In genomic region chr1:170518185-170518834, GRCh38 we compare ENCODE assay signal across 19 cellular contexts. TPM values are rescaled to one million over a fixed set of nuclear protein-coding genes. Genes with fewer than 3 reads are reported as not detected.
DNase-seq lines count a peak whose midpoint lies in the region; ATAC-seq and TF ChIP-seq lines count a peak whose summit lies in the region.
"Had no signal": no experiment of that assay in that cellular context is flagged by ENCODE, and none has a peak within 500 bp of the region (broad histone marks: within the 10 kb centered on the region; RNA-seq: fewer than 3 reads in every experiment).

No MANE protein-coding gene starts in this region.

- TF ChIP-seq CTCF in SK-N-SH (IDR thresholded peaks at IDR 0.05) (no peak), mucosa of descending colon (IDR thresholded peaks at IDR 0.05) (no peak)

- H3F3A ChIP-seq in SK-N-SH (replicated peaks; ENCODE audit: insufficient read depth), result peaks cover 14% of the 10 kb centered on the region

- no peak overlapping the region for H3K4me2 ChIP-seq in SK-N-SH
- H3K4me2 ChIP-seq: A549, GM23338 had no signal

- no peak overlapping the region for H3K9ac ChIP-seq in SK-N-SH

- H3K79me2 ChIP-seq in SK-N-SH (ENCODE audit: insufficient read depth), result no peaks in the 10 kb centered on the region

- TF ChIP-seq EP300 in SK-N-SH (IDR thresholded peaks at IDR 0.05; ENCODE audit: borderline replicate concordance in 1 of 2, low read depth in 1 of 2, low read length in 1 of 2), result no peak

- WGBS in SK-N-SH (ENCODE audit: low lambda C conversion rate), result 51% methylated on average over 4 of the region's 4 CpGs

- H3K9me2 ChIP-seq in SK-N-SH, result no peaks in the 10 kb centered on the region

- H3K27me3 ChIP-seq in SK-N-SH (ENCODE audit: insufficient read depth), result no peaks in the 10 kb centered on the region

- H3K27ac ChIP-seq in SK-N-SH (ENCODE audit: low read depth in 2 of 2, low read length in 1 of 2), result no peak overlapping the region
- H3K27ac ChIP-seq: 22Rv1, A549, C4-2B had no signal

- peaks cover 0 to 16% of the 10 kb centered on the region in 2 experiments; a peak in 2 of 4 replicates for H3K4me1 ChIP-seq in SK-N-SH (ENCODE audit: control insufficient read depth in 1 of 2, insufficient read depth in 2 of 2, low read depth in 1 of 2, low read length in 1 of 2)
- no peaks in the 10 kb centered on the region for H3K4me1 ChIP-seq in mucosa of descending colon (ENCODE audit: low read depth)
- H3K4me1 ChIP-seq: A549, Caco-2 had no signal

- H3K9me3 ChIP-seq in SK-N-SH, result no peaks in the 10 kb centered on the region
- no peaks in the 10 kb centered on the region for H3K9me3 ChIP-seq in mucosa of descending colon
- H3K9me3 ChIP-seq: A549, Caco-2 had no signal

- intact Hi-C loops in mucosa of descending colon (cut with DNase I, micrococcal nuclease), result no loop called here

- CTCF ChIA-PET in SK-N-SH (lab: Yijun Ruan, JAX), result interaction anchor here (0.7 kb wide), 1 partner anchor 26 kb away, joined by 3 read pairs; no protein-coding TSS in a partner anchor

- DNase-seq in SK-N-SH (no peak), astrocyte of the hippocampus (ENCODE audit: low read depth, low spot score) (peak; percentile 60), mucosa of descending colon (peak in 1 of 3 donors; percentile 13), H4 (ENCODE audit: low spot score) (no peak)
- DNase-seq: AML-193; Caco-2; CD4-positive, alpha-beta T cell; DMS153; DMS79; GF-D8; H9; KBM-7 had no signal

- H3K36me3 ChIP-seq in SK-N-SH (replicated peaks in 1 of 2; ENCODE audit: control insufficient read depth in 1 of 2, insufficient read depth in 2 of 2, low read length in 1 of 2) (no peaks in the 10 kb centered on the region), mucosa of descending colon (ENCODE audit: low read depth) (no peaks in the 10 kb centered on the region)

- H4K20me1 ChIP-seq in SK-N-SH (ENCODE audit: insufficient read depth), result no peaks in the 10 kb centered on the region

- POLR2A ChIA-PET in SK-N-SH (lab: Yijun Ruan, JAX), result no interaction called here

- ATAC-seq in SK-N-SH treated with all-trans-retinoic acid at 6 μM for 48 hours, result no peak
- peak; percentile 70 for ATAC-seq in mucosa of descending colon
- ATAC-seq in GM19397 (IDR thresholded peaks at IDR 0.05; ENCODE audit: unreplicated experiment), result no peak
- no peak for ATAC-seq in GM21367 (IDR thresholded peaks at IDR 0.05; ENCODE audit: unreplicated experiment)
- ATAC-seq: A549, GM23338 had no signal

- H3K4me3 ChIP-seq in SK-N-SH (ENCODE audit: low read depth in 2 of 2, low read length in 1 of 2), result no peak overlapping the region
- H3K4me3 ChIP-seq in mucosa of descending colon, result no peak overlapping the region
- H3K4me3 ChIP-seq: A549, GM23338 had no signal

- TF ChIP-seq RAD21 in SK-N-SH (IDR thresholded peaks at IDR 0.05; ENCODE audit: low read length), result no peak

- H2AFZ ChIP-seq in SK-N-SH (ENCODE audit: low read depth), result 0 out of 2 replicates have a peak overlapping the region, but pooled peaks have one; percentile 58
- H2AFZ ChIP-seq: GM23338 had no signal

TF ChIP-seq in SK-N-SH, 30 proteins besides CTCF, POLR2A, EP300 and RAD21 (continues in another document):
- TF ChIP-seq SMC3 (IDR thresholded peaks at IDR 0.05; ENCODE audit: low read depth, low read length), result no peak
- TF ChIP-seq NRF1 (IDR thresholded peaks at IDR 0.05; ENCODE audit: low read depth, low read length), result no peak
- no peak for TF ChIP-seq ZBTB33 (IDR thresholded peaks at IDR 0.05; ENCODE audit: borderline replicate concordance, low read depth)
- TF ChIP-seq FOSL2 (IDR thresholded peaks at IDR 0.05; ENCODE audit: borderline replicate concordance, low read depth), result no peak
- no peak for TF ChIP-seq EZH2phosphoT487 (IDR thresholded peaks at IDR 0.05; ENCODE audit: borderline replicate concordance, low read depth)
- TF ChIP-seq PBX3 (IDR thresholded peaks at IDR 0.05), result no peak
- no peak for TF ChIP-seq TAF1 (IDR thresholded peaks at IDR 0.05; ENCODE audit: borderline replicate concordance, low read depth, low read length)
- TF ChIP-seq SIN3A (IDR thresholded peaks at IDR 0.05; ENCODE audit: borderline replicate concordance, low read depth, low read length), result no peak

TF ChIP-seq in SK-N-SH treated with all-trans-retinoic acid at 6 μM for 48 hours, 23 proteins besides CTCF, POLR2A, EP300 and RAD21:
- TF ChIP-seq ZNF8 (CRISPR knock-in tag; IDR thresholded peaks at IDR 0.05), result no peak
- TF ChIP-seq TOX (CRISPR knock-in tag; IDR thresholded peaks at IDR 0.05; ENCODE audit: borderline replicate concordance), result no peak

RNA-seq across cellular contexts. Expression of gene GORAB, which starts 13.7 kb away (rescaled TPM):
- 10.5 and 14.3 TPM in 2 replicates for polyA plus RNA-seq in SK-N-SH (2012; rRNA removed)
- polyA plus RNA-seq in SK-N-SH (2012; cell fraction: cytosol; rRNA removed), result 8.6 and 8.9 TPM in 2 replicates
- polyA plus RNA-seq in SK-N-SH (2012; cell fraction: nucleus; rRNA removed), result 16.7 and 51.1 TPM in 2 replicates
- total RNA-seq in mucosa of descending colon, result 10 to 100 TPM; 18.0 to 26.9 (median 20.7) TPM
- total RNA-seq in H4 (2014; rRNA removed; shearing (Covaris generic)), result 5.8 and 7.1 TPM in 2 replicates
